ENCODE assay signal across 8 cellular contexts in genomic region chr3:190322604-190323240, GRCh38. TPM values are rescaled to one million over a fixed set of nuclear protein-coding genes. Genes with fewer than 3 reads are reported as not detected.
DNase-seq lines count a peak whose midpoint lies in the region; ATAC-seq and TF ChIP-seq lines count a peak whose summit lies in the region.

No MANE protein-coding gene starts in this region.

- H3K9me2 ChIP-seq in DOHH2 (replicated peaks; ENCODE audit: control insufficient read depth, low read length) (no peaks in the 10 kb centered on the region), PC-9 (ENCODE audit: insufficient read depth) (no peaks in the 10 kb centered on the region)

- no peaks in the 10 kb centered on the region for H3K9me3 ChIP-seq in DOHH2 (ENCODE audit: control insufficient read depth, insufficient read depth, low read length)
- no peaks in the 10 kb centered on the region; the same call in 1 of the 2 replicates for H3K9me3 ChIP-seq in PC-9 (ENCODE audit: insufficient read depth, low read depth)
- H3K9me3 ChIP-seq in esophagus muscularis mucosa, result no peaks in the 10 kb centered on the region

- no peak for DNase-seq in PC-9
- DNase-seq in esophagus muscularis mucosa (ENCODE audit: extremely low spot score), result no peak
- DNase-seq in osteocyte (ENCODE audit: extremely low spot score, unreplicated experiment), result no peak
- DNase-seq in anterior cingulate cortex (lab: John Stamatoyannopoulos, UW), result no peak
- DNase-seq in cerebellar nuclear complex (lab: John Stamatoyannopoulos, UW), result no peak

- POLR2A ChIA-PET in PC-9 (lab: Charles Lee; ENCODE audit: unreplicated experiment), result interaction anchor here (0.5 to 1.0 kb wide), 7 partner anchors 22 to 728 kb away, joined by 3 to 15 read pairs (median 4); no protein-coding TSS in a partner anchor

- H3K27me3 Mint-ChIP-seq in osteocyte (ENCODE audit: unreplicated experiment), result no peaks in the 10 kb centered on the region

- intact Hi-C loops in PC-9 (cut with micrococcal nuclease; ENCODE audit: unreplicated experiment), result loop anchor here (1.0 to 10.0 kb wide), 11 partner anchors 22 to 730 kb away; partner anchors contain the start of genes IL1RAP and P3H2
- intact Hi-C loops in esophagus muscularis mucosa (cut with DNase I), result loop anchor here (5.0 to 10.0 kb wide), 3 partner anchors 100 to 360 kb away; no protein-coding TSS in a partner anchor

- no peak for TF ChIP-seq EP300 in esophagus muscularis mucosa (IDR thresholded peaks at IDR 0.05)

- H3K79me2 ChIP-seq in DOHH2 (ENCODE audit: control insufficient read depth, low read length) (no peaks in the 10 kb centered on the region), PC-9 (ENCODE audit: low read depth) (peaks cover 44% of the 10 kb centered on the region)

- BruUV-seq in PC-9 (replicated peaks; lab: Mats Ljungman, UMichigan), result no TSS peak

- peaks cover 64% of the 10 kb centered on the region for H3K4me1 Mint-ChIP-seq in osteocyte (ENCODE audit: unreplicated experiment)

- peak; percentile 11 for TF ChIP-seq CTCF in DOHH2 (IDR thresholded peaks at IDR 0.05; ENCODE audit: low read depth, low read length, poor library complexity, severe bottlenecking)
- peak; percentile 59; the same call in 1 of the 2 replicates for TF ChIP-seq CTCF in PC-9 (conservative IDR thresholded peaks at IDR 0.05)
- no peak for TF ChIP-seq CTCF in esophagus muscularis mucosa (IDR thresholded peaks at IDR 0.05)
- no peak for TF ChIP-seq CTCF in osteocyte (IDR thresholded peaks at IDR 0.05)

- no peaks in the 10 kb centered on the region for H4K20me1 ChIP-seq in DOHH2 (ENCODE audit: control insufficient read depth, insufficient read depth, low read depth, low read length)
- H4K20me1 ChIP-seq in PC-9 (ENCODE audit: insufficient read depth), result no peaks in the 10 kb centered on the region

- WGBS in esophagus muscularis mucosa, result 22% methylated on average over 12 of the region's 12 CpGs

- peak overlapping the region; percentile 36 for H3K27ac Mint-ChIP-seq in osteocyte (ENCODE audit: unreplicated experiment)

- no peak for ATAC-seq in GM19351 (IDR thresholded peaks at IDR 0.05; ENCODE audit: unreplicated experiment)
- ATAC-seq in GM19023 (IDR thresholded peaks at IDR 0.05; ENCODE audit: unreplicated experiment), result no peak

- H3K4me2 ChIP-seq in DOHH2 (ENCODE audit: low read length), result peak overlapping the region; percentile 43
- peak overlapping the region; percentile 93 for H3K4me2 ChIP-seq in PC-9

- H3K4me1 ChIP-seq in DOHH2 (ENCODE audit: control insufficient read depth, low read length) (no peaks in the 10 kb centered on the region), PC-9 (replicated peaks; ENCODE audit: insufficient read depth) (peaks cover 39% of the 10 kb centered on the region), esophagus muscularis mucosa (peaks cover 16 to 32% (median 26%) of the 10 kb centered on the region in 4 donors)

- H2AFZ ChIP-seq in PC-9, result peak overlapping the region; percentile 90

- H3F3A ChIP-seq in DOHH2 (ENCODE audit: control insufficient read depth, insufficient read depth) (no peaks in the 10 kb centered on the region), PC-9 (ENCODE audit: insufficient read depth, low read depth) (peaks cover 4% of the 10 kb centered on the region; the same call in 1 of the 2 replicates)

- peak overlapping the region; percentile 88 for H3K4me3 Mint-ChIP-seq in osteocyte (ENCODE audit: unreplicated experiment)

- no peaks in the 10 kb centered on the region for H3K9me3 Mint-ChIP-seq in osteocyte (ENCODE audit: unreplicated experiment)

- H3K36me3 ChIP-seq in DOHH2 (ENCODE audit: control insufficient read depth, low read length) (no peaks in the 10 kb centered on the region), PC-9 (ENCODE audit: low read depth) (0 out of 2 replicates have a peak, but pooled peaks cover 7% of the 10 kb centered on the region), esophagus muscularis mucosa (no peaks in the 10 kb centered on the region)

- H3K36me3 Mint-ChIP-seq in osteocyte (ENCODE audit: unreplicated experiment), result no peaks in the 10 kb centered on the region

- H3K27ac ChIP-seq in DOHH2 (ENCODE audit: low read depth, low read length) (no peak overlapping the region), PC-9 (no peak overlapping the region), esophagus muscularis mucosa (replicated peaks in 1 of 4) (no peak overlapping the region)

- TF ChIP-seq POLR2A in esophagus muscularis mucosa (IDR thresholded peaks at IDR 0.05; ENCODE audit: low read depth), result no peak

- H3K27me3 ChIP-seq in DOHH2 (ENCODE audit: control insufficient read depth, low read length) (peaks cover 7% of the 10 kb centered on the region), PC-9 (ENCODE audit: insufficient read depth, low read depth) (no peaks in the 10 kb centered on the region), esophagus muscularis mucosa (peaks cover 0 to 9% (median 0%) of the 10 kb centered on the region in 4 donors)

- H3K4me3 ChIP-seq in DOHH2 (ENCODE audit: low read length), result no peak overlapping the region
- peak overlapping the region; percentile 85 for H3K4me3 ChIP-seq in PC-9
- peak overlapping the region; percentile 58 to 73 (median 59) for H3K4me3 ChIP-seq in esophagus muscularis mucosa

- CTCF ChIA-PET in PC-9 (lab: Charles Lee), result interaction anchor here (0.5 to 3.4 kb wide), 13 partner anchors 12 to 374 kb away, joined by 3 to 20 read pairs (median 3); no protein-coding TSS in a partner anchor

RNA-seq across cellular contexts. Expression of gene CLDN1, which starts 0.5 kb away (rescaled TPM):
- total RNA-seq in PC-9 (2021), result 25.9 and 27.1 TPM in 2 replicates
- total RNA-seq in esophagus muscularis mucosa, result 1 to 10 TPM in 1 of 4 donors, under 1 TPM in 2, not detected in 1; 0.92 to 1.2 (median 0.99) TPM
- total RNA-seq in osteocyte, result 41.4 and 43.8 TPM in 2 replicates

Comparison
In these comparisons a context has a peak if more than half of its experiments do, and no peak if none do; other contexts are left out.
1. CTCF ChIP-seq: peak in DOHH2 (single experiment) and PC-9 (single experiment); none in esophagus muscularis mucosa (0 of 3) and osteocyte (single experiment).
2. RNA of gene CLDN1, which starts 0.5 kb away (total RNA-seq): 41.4 to 43.8 TPM in osteocyte and 25.9 to 27.1 TPM in PC-9; 0.92 to 1.2 TPM in esophagus muscularis mucosa; every median in the first group is over 10 times any median in the second.